29 cellular contexts compared by ENCODE assay signal in genomic region chr1:48937732-48938131, GRCh38.
"Had no signal": no experiment of that assay in that cellular context is flagged by ENCODE, and none has a peak within 500 bp of the region (broad histone marks: within the 10 kb centered on the region; RNA-seq: fewer than 3 reads in every experiment).

No MANE protein-coding gene starts in this region.

- H3K4me3 ChIP-seq: ascending aorta, cardiac muscle cell, PC-9 had no signal

- H3K27me3 Mint-ChIP-seq: activated CD4-positive, alpha-beta T cell treated with anti-CD3 and anti-CD28 coated beads, Interleukin-2, amount 10 ng/mL, durations not matched to agents 24 days and 14 days; activated naive CD4-positive, alpha-beta T cell treated with anti-CD3 and anti-CD28 coated beads, Interleukin-2, amount 10 ng/mL, durations not matched to agents 7 days and 5 days; activated naive CD8-positive, alpha-beta T cell treated with anti-CD3 and anti-CD28 coated beads, Interleukin-2, amount 50 U/mL, for 24 hours had no signal

- H3K27ac ChIP-seq: ascending aorta, cardiac muscle cell, KMS-11, PC-9, RWPE1, WERI-Rb-1 had no signal

- H3K9me3 Mint-ChIP-seq: activated CD4-positive, alpha-beta T cell treated with anti-CD3 and anti-CD28 coated beads, Interleukin-2, amount 10 ng/mL, durations not matched to agents 24 days and 14 days; activated CD8-positive, alpha-beta T cell treated with anti-CD3 and anti-CD28 coated beads for 36 hours; activated naive CD4-positive, alpha-beta T cell treated with anti-CD3 and anti-CD28 coated beads, Interleukin-2, amount 10 ng/mL, durations not matched to agents 7 days and 5 days; activated naive CD8-positive, alpha-beta T cell treated with anti-CD3 and anti-CD28 coated beads, Interleukin-2, amount 50 U/mL, for 24 hours; activated T-cell treated with anti-CD3 and anti-CD28 coated beads, Interleukin-2, amount 50 U/mL, for 24 hours; central memory CD8-positive, alpha-beta T cell had no signal

- DNase-seq: activated CD4-positive, alpha-beta T cell treated with anti-CD3 and anti-CD28 coated beads, Interleukin-2, amount 10 ng/mL, durations not matched to agents 24 days and 14 days; activated CD4-positive, alpha-beta T cell treated with anti-CD3 and anti-CD28 coated beads, Interleukin-2, amount 50 U/mL, for 4 hours; activated CD8-positive, alpha-beta T cell treated with anti-CD3 and anti-CD28 coated beads for 36 hours; activated naive CD4-positive, alpha-beta T cell treated with anti-CD3 and anti-CD28 coated beads, Interleukin-2, amount 10 ng/mL, durations not matched to agents 7 days and 5 days; activated naive CD8-positive, alpha-beta T cell treated with anti-CD3 and anti-CD28 coated beads, Interleukin-2, amount 50 U/mL, for 24 hours; activated T-cell treated with anti-CD3 and anti-CD28 coated beads, Interleukin-2, amount 50 U/mL, for 24 hours; NCI-H1092 treated with DMSO at 0.1 percent for 48 hours; NCI-H1417; NCI-H146; NCI-H187; NCI-H2029 treated with DMSO at 0.1 percent for 48 hours; NCI-H2107; NCI-H2171; NCI-H2227 treated with DMSO at 0.1 percent for 48 hours; NCI-H446; NCI-H510A treated with DMSO at 0.1 percent for 48 hours; NCI-H526 treated with DMSO at 0.1 percent for 48 hours; NCI-H774; PC-9; SIG-M5; T1000; WERI-Rb-1 had no signal

- H3K4me1 Mint-ChIP-seq: activated CD4-positive, alpha-beta T cell treated with anti-CD3 and anti-CD28 coated beads, Interleukin-2, amount 10 ng/mL, durations not matched to agents 24 days and 14 days; activated naive CD4-positive, alpha-beta T cell treated with anti-CD3 and anti-CD28 coated beads, Interleukin-2, amount 10 ng/mL, durations not matched to agents 7 days and 5 days; activated naive CD8-positive, alpha-beta T cell treated with anti-CD3 and anti-CD28 coated beads, Interleukin-2, amount 50 U/mL, for 24 hours; central memory CD8-positive, alpha-beta T cell had no signal

- H3K4me2 ChIP-seq: KMS-11, PC-9 had no signal

- H3K27ac Mint-ChIP-seq: activated CD4-positive, alpha-beta T cell treated with anti-CD3 and anti-CD28 coated beads, Interleukin-2, amount 10 ng/mL, durations not matched to agents 24 days and 14 days; activated CD8-positive, alpha-beta T cell treated with anti-CD3 and anti-CD28 coated beads for 36 hours; activated naive CD4-positive, alpha-beta T cell treated with anti-CD3 and anti-CD28 coated beads, Interleukin-2, amount 10 ng/mL, durations not matched to agents 7 days and 5 days; activated naive CD8-positive, alpha-beta T cell; activated naive CD8-positive, alpha-beta T cell treated with anti-CD3 and anti-CD28 coated beads, Interleukin-2, amount 50 U/mL, for 24 hours; activated T-cell treated with anti-CD3 and anti-CD28 coated beads, Interleukin-2, amount 50 U/mL, for 24 hours had no signal

- H3K36me3 ChIP-seq: ascending aorta, cardiac muscle cell, WERI-Rb-1 had no signal

- H3K27me3 ChIP-seq: ascending aorta, cardiac muscle cell had no signal

- H3K4me1 ChIP-seq: ascending aorta had no signal

- H2AFZ ChIP-seq: PC-9 had no signal

- H3K9ac ChIP-seq: KMS-11 had no signal

- ATAC-seq: activated CD8-positive, alpha-beta T cell treated with anti-CD3 and anti-CD28 coated beads for 36 hours; activated naive CD8-positive, alpha-beta T cell treated with anti-CD3 and anti-CD28 coated beads, Interleukin-2, amount 50 U/mL, for 24 hours; Right ventricle myocardium inferior had no signal

- H3K36me3 Mint-ChIP-seq: activated naive CD4-positive, alpha-beta T cell treated with anti-CD3 and anti-CD28 coated beads, Interleukin-2, amount 10 ng/mL, durations not matched to agents 7 days and 5 days; activated naive CD8-positive, alpha-beta T cell had no signal

- H3K4me3 Mint-ChIP-seq: activated CD4-positive, alpha-beta T cell treated with anti-CD3 and anti-CD28 coated beads, Interleukin-2, amount 10 ng/mL, durations not matched to agents 24 days and 14 days; activated CD8-positive, alpha-beta T cell treated with anti-CD3 and anti-CD28 coated beads for 36 hours; activated naive CD4-positive, alpha-beta T cell treated with anti-CD3 and anti-CD28 coated beads, Interleukin-2, amount 10 ng/mL, durations not matched to agents 7 days and 5 days; activated naive CD8-positive, alpha-beta T cell; activated naive CD8-positive, alpha-beta T cell treated with anti-CD3 and anti-CD28 coated beads, Interleukin-2, amount 50 U/mL, for 24 hours; activated T-cell treated with anti-CD3 and anti-CD28 coated beads, Interleukin-2, amount 50 U/mL, for 24 hours; central memory CD8-positive, alpha-beta T cell had no signal

- H3K9me3 ChIP-seq: ascending aorta had no signal
